ENCODE assay signal across 8 cellular contexts in the genomic region with DNA sequence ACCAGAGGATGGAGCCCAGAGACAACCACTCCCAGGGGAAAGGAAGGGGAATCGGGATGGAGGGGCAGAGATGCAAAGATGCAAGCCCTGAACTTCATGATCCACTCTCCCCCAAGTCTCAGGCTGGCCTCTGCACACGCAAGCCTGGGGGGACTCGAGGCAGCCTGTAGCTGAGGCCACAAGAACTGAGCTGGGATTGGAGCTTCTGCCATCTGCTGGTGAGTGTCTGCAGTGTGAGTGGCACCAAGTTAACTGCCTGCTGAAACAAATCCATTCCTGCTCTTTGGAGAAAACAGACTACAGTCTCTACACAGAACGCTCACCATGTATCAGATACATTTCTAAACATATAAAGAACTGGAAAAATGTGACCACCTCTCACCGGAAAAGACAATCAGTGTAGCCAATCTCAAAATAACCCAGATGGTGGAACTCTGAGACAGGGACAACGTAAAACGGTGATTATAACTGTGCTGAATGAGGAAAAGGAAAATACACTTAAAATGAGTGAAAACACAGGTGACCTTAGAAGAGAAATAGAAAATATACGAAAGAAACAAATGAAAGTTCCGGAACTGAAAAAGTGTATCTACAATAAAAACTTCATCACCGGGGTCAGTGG.
DNase-seq lines count a peak whose midpoint lies in the region; ATAC-seq and TF ChIP-seq lines count a peak whose summit lies in the region.

No MANE protein-coding gene starts in this region.

- no peaks in the 10 kb centered on the region for H3K79me2 ChIP-seq in neural progenitor cell (ENCODE audit: low read depth)

- no peaks in the 10 kb centered on the region for H3K27me3 Mint-ChIP-seq in neural progenitor cell (ENCODE audit: insufficient read depth, low read depth)
- no peaks in the 10 kb centered on the region for H3K27me3 Mint-ChIP-seq in stimulated activated naive B cell treated with anti-CD40 and anti-IgM and Interleukin-4, amounts not matched to agents 10 μg/mL and 1 μg/mL and 100 μg/mL, for 72 hours

- H3K27ac ChIP-seq in neural progenitor cell: no peak overlapping the region

- no peaks in the 10 kb centered on the region for H3K9me3 ChIP-seq in neural progenitor cell (ENCODE audit: low read depth)

- H3K9ac ChIP-seq in neural progenitor cell: no peak overlapping the region

- H3K4me2 ChIP-seq in neural progenitor cell: no peak overlapping the region

- ATAC-seq in GM21717 (IDR thresholded peaks at IDR 0.05; ENCODE audit: unreplicated experiment): no peak
- ATAC-seq in stimulated activated naive B cell treated with anti-CD40 and anti-IgM and Interleukin-4, amounts not matched to agents 10 μg/mL and 1 μg/mL and 100 μg/mL, for 72 hours (replicated peaks): no peak

- H3K4me1 Mint-ChIP-seq in neural progenitor cell: no peaks in the 10 kb centered on the region
- peaks cover 28 to 44% of the 10 kb centered on the region in 2 donors for H3K4me1 Mint-ChIP-seq in stimulated activated naive B cell treated with anti-CD40 and anti-IgM and Interleukin-4, amounts not matched to agents 10 μg/mL and 1 μg/mL and 100 μg/mL, for 72 hours

- H3F3A ChIP-seq in neural progenitor cell (ENCODE audit: low read depth): peaks cover 13% of the 10 kb centered on the region

- no peak overlapping the region for H3K27ac Mint-ChIP-seq in neural progenitor cell
- H3K27ac Mint-ChIP-seq in stimulated activated naive B cell treated with anti-CD40 and anti-IgM and Interleukin-4, amounts not matched to agents 10 μg/mL and 1 μg/mL and 100 μg/mL, for 72 hours: no peak overlapping the region

- peaks cover 6% of the 10 kb centered on the region for H3K36me3 ChIP-seq in neural progenitor cell

- no peaks in the 10 kb centered on the region for H3K4me1 ChIP-seq in neural progenitor cell

- no peak overlapping the region for H2AFZ ChIP-seq in neural progenitor cell (replicated peaks)

- DNase-seq in AG08395 (ENCODE audit: low spot score) (peak; percentile 77), NCI-H82 (lab: John Stamatoyannopoulos, UW) (peak; percentile 71), fibroblast of peridontal ligament (ENCODE audit: extremely low read depth) (peak; percentile 73), neural progenitor cell (ENCODE audit: low spot score) (peak; percentile 61)
- peak; percentile 66 for DNase-seq in activated T-cell treated with anti-CD3 and anti-CD28 coated beads, Interleukin-2, amount 50 U/mL, for 1 hour
- DNase-seq in stimulated activated naive B cell treated with anti-CD40 and anti-IgM and Interleukin-4, amounts not matched to agents 10 μg/mL and 1 μg/mL and 100 μg/mL, for 72 hours: no peak

- TF ChIP-seq CTCF in GM12875 (IDR thresholded peaks at IDR 0.05; ENCODE audit: borderline replicate concordance, insufficient read depth, low read depth, low read length) (peak; percentile 80), neural progenitor cell (IDR thresholded peaks at IDR 0.05) (peak; percentile 65)

- no peak overlapping the region for H3K4me3 ChIP-seq in GM12875 (ENCODE audit: low read depth, low read length)
- H3K4me3 ChIP-seq in neural progenitor cell: no peak overlapping the region

- peaks cover 37% of the 10 kb centered on the region for H3K36me3 Mint-ChIP-seq in neural progenitor cell
- H3K36me3 Mint-ChIP-seq in stimulated activated naive B cell treated with anti-CD40 and anti-IgM and Interleukin-4, amounts not matched to agents 10 μg/mL and 1 μg/mL and 100 μg/mL, for 72 hours: peaks cover 77 to 84% of the 10 kb centered on the region in 2 donors

- H4K20me1 ChIP-seq in neural progenitor cell (ENCODE audit: low read depth): peaks cover 9% of the 10 kb centered on the region

- H3K9me3 Mint-ChIP-seq in neural progenitor cell: peaks cover 2% of the 10 kb centered on the region
- H3K9me3 Mint-ChIP-seq in stimulated activated naive B cell treated with anti-CD40 and anti-IgM and Interleukin-4, amounts not matched to agents 10 μg/mL and 1 μg/mL and 100 μg/mL, for 72 hours: peaks cover 16 to 26% of the 10 kb centered on the region in 2 donors

- no peak overlapping the region for H3K4me3 Mint-ChIP-seq in neural progenitor cell
- no peak overlapping the region for H3K4me3 Mint-ChIP-seq in stimulated activated naive B cell treated with anti-CD40 and anti-IgM and Interleukin-4, amounts not matched to agents 10 μg/mL and 1 μg/mL and 100 μg/mL, for 72 hours

- H3K27me3 ChIP-seq in neural progenitor cell: no peaks in the 10 kb centered on the region
